ENCODE assay signal across 1 cellular context in the genomic region with DNA sequence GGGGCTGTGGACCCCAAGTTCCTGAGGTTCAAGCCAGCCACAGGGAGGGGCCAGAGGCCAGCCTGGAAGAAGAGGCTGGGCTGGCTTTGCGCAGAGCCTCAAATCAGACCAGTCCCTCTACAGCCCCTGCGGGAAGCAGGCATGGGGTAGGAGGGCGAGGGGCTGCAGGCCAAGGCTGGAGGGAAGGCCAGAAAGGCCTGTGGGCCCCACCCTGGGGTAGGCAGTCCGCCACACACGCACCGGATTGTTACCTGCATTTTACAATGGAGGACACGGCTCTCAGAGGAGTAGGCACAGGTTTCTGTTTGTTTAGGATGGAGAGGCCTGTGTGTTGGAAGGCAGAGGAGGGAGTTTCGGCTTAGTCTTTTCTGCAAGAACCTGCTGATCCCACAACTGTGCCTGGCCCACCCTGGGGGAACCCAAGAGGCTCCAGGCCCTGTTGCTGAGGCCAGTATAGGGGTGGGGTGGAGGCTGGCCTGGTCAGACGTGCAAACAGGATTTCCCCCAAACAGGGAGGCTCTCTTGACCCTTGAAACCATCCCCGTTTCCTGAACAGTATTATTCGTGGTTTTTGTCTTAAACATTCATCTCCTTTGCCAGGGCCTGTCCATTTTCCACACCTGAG.
A peak's percentile ranks its signal among the peaks of the same experiment; 100 is the strongest.
TF ChIP-seq lines count a peak whose summit lies in the region.

No MANE protein-coding gene starts in this region.

TF ChIP-seq in GM12878, 131 proteins besides CTCF, POLR2A, EP300 and RAD21:
- TF ChIP-seq RUNX3 (IDR thresholded peaks at IDR 0.05; ENCODE audit: low read length): peak; percentile 37
- TF ChIP-seq, protein P1, sequence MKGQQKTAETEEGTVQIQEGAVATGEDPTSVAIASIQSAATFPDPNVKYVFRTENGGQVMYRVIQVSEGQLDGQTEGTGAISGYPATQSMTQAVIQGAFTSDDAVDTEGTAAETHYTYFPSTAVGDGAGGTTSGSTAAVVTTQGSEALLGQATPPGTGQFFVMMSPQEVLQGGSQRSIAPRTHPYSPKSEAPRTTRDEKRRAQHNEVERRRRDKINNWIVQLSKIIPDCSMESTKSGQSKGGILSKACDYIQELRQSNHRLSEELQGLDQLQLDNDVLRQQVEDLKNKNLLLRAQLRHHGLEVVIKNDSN (IDR thresholded peaks at IDR 0.05; ENCODE audit: borderline replicate concordance, extremely low read length, insufficient read depth, low read depth, low read length): no peak
